ENCODE assay signal across 1 cellular context in the genomic region with DNA sequence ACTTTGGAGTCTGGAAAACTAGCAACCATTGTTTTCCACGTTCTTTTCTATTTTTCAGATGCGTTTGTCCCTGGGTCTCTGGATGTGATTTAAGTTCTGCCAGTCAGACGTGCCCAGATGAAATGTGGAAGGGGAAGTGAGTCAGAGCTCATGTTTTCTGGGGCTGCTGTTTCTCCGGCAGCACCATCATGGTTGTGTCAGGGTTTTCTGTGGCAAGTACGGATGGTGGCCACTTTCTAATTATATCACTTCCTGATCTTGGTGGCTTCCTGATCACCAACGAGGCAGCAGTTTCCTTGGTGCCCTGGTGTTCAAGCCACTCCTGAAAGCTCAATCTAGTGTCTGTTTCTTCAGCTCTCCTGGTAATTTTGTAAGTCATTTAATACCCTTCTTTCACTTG.
TF ChIP-seq lines count a peak whose summit lies in the region.

No MANE protein-coding gene starts in this region.

TF ChIP-seq in GM23338, 12 proteins besides CTCF, POLR2A, EP300 and RAD21 (continued from another document):
- TF ChIP-seq, protein P1, sequence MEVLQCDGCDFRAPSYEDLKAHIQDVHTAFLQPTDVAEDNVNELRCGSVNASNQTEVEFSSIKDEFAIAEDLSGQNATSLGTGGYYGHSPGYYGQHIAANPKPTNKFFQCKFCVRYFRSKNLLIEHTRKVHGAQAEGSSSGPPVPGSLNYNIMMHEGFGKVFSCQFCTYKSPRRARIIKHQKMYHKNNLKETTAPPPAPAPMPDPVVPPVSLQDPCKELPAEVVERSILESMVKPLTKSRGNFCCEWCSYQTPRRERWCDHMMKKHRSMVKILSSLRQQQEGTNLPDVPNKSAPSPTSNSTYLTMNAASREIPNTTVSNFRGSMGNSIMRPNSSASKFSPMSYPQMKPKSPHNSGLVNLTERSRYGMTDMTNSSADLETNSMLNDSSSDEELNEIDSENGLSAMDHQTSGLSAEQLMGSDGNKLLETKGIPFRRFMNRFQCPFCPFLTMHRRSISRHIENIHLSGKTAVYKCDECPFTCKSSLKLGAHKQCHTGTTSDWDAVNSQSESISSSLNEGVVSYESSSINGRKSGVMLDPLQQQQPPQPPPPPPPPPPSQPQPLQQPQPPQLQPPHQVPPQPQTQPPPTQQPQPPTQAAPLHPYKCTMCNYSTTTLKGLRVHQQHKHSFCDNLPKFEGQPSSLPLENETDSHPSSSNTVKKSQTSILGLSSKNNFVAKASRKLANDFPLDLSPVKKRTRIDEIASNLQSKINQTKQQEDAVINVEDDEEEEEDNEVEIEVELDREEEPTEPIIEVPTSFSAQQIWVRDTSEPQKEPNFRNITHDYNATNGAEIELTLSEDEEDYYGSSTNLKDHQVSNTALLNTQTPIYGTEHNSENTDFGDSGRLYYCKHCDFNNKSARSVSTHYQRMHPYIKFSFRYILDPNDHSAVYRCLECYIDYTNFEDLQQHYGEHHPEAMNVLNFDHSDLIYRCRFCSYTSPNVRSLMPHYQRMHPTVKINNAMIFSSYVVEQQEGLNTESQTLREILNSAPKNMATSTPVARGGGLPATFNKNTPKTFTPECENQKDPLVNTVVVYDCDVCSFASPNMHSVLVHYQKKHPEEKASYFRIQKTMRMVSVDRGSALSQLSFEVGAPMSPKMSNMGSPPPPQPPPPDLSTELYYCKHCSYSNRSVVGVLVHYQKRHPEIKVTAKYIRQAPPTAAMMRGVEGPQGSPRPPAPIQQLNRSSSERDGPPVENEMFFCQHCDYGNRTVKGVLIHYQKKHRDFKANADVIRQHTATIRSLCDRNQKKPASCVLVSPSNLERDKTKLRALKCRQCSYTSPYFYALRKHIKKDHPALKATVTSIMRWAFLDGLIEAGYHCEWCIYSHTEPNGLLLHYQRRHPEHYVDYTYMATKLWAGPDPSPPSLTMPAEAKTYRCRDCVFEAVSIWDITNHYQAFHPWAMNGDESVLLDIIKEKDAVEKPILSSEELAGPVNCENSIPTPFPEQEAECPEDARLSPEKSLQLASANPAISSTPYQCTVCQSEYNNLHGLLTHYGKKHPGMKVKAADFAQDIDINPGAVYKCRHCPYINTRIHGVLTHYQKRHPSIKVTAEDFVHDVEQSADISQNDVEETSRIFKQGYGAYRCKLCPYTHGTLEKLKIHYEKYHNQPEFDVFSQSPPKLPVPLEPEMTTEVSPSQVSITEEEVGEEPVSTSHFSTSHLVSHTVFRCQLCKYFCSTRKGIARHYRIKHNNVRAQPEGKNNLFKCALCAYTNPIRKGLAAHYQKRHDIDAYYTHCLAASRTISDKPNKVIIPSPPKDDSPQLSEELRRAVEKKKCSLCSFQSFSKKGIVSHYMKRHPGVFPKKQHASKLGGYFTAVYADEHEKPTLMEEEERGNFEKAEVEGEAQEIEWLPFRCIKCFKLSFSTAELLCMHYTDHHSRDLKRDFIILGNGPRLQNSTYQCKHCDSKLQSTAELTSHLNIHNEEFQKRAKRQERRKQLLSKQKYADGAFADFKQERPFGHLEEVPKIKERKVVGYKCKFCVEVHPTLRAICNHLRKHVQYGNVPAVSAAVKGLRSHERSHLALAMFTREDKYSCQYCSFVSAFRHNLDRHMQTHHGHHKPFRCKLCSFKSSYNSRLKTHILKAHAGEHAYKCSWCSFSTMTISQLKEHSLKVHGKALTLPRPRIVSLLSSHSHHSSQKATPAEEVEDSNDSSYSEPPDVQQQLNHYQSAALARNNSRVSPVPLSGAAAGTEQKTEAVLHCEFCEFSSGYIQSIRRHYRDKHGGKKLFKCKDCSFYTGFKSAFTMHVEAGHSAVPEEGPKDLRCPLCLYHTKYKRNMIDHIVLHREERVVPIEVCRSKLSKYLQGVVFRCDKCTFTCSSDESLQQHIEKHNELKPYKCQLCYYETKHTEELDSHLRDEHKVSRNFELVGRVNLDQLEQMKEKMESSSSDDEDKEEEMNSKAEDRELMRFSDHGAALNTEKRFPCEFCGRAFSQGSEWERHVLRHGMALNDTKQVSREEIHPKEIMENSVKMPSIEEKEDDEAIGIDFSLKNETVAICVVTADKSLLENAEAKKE (CRISPR knock-in tag; IDR thresholded peaks at IDR 0.05): no peak
